ENCODE assay signal across 1 cellular context in the genomic region with DNA sequence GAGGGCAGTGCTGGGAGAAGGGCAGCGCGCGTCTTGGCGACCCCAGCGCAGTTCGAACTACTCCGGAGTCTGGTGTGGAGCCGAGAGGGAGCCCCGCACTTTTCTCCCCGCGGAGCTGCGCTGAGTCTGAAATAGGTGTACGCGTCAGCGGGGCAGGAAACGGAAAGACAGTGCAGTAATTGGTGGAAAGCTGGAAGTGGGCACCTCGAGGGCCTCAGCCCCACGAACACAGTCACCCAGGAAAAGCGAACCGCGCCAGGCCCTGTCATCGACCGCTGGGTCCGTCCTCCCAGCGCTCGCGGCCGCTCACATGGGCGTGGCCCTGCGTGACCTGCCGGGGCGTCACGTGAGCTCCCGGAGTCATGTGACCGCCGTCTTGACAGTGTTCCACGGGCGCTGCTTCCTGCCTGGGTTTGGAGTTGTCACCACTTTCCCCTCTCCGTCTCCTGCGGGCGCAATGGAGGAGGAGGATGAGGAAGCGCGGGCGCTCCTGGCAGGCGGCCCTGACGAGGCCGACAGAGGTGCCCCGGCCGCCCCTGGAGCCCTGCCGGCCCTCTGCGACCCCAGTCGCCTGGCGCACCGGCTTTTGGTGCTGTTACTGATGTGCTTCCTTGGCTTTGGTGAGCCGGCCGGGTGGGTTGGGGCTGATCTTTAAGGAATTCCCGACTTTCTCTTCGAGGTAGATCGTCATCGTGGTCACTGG.
A peak's percentile ranks its signal among the peaks of the same experiment; 100 is the strongest.
TF ChIP-seq lines count a peak whose summit lies in the region.

A gene with protein sequence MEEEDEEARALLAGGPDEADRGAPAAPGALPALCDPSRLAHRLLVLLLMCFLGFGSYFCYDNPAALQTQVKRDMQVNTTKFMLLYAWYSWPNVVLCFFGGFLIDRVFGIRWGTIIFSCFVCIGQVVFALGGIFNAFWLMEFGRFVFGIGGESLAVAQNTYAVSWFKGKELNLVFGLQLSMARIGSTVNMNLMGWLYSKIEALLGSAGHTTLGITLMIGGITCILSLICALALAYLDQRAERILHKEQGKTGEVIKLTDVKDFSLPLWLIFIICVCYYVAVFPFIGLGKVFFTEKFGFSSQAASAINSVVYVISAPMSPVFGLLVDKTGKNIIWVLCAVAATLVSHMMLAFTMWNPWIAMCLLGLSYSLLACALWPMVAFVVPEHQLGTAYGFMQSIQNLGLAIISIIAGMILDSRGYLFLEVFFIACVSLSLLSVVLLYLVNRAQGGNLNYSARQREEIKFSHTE (plus strand): TSS at position 359 of the 703 bp plus-strand sequence. CDS start 99 bp downstream, at position 458.

TF ChIP-seq in K562, 482 proteins besides CTCF, POLR2A, EP300 and RAD21 (continued from another document and continues in another):
- TF ChIP-seq, protein P1, sequence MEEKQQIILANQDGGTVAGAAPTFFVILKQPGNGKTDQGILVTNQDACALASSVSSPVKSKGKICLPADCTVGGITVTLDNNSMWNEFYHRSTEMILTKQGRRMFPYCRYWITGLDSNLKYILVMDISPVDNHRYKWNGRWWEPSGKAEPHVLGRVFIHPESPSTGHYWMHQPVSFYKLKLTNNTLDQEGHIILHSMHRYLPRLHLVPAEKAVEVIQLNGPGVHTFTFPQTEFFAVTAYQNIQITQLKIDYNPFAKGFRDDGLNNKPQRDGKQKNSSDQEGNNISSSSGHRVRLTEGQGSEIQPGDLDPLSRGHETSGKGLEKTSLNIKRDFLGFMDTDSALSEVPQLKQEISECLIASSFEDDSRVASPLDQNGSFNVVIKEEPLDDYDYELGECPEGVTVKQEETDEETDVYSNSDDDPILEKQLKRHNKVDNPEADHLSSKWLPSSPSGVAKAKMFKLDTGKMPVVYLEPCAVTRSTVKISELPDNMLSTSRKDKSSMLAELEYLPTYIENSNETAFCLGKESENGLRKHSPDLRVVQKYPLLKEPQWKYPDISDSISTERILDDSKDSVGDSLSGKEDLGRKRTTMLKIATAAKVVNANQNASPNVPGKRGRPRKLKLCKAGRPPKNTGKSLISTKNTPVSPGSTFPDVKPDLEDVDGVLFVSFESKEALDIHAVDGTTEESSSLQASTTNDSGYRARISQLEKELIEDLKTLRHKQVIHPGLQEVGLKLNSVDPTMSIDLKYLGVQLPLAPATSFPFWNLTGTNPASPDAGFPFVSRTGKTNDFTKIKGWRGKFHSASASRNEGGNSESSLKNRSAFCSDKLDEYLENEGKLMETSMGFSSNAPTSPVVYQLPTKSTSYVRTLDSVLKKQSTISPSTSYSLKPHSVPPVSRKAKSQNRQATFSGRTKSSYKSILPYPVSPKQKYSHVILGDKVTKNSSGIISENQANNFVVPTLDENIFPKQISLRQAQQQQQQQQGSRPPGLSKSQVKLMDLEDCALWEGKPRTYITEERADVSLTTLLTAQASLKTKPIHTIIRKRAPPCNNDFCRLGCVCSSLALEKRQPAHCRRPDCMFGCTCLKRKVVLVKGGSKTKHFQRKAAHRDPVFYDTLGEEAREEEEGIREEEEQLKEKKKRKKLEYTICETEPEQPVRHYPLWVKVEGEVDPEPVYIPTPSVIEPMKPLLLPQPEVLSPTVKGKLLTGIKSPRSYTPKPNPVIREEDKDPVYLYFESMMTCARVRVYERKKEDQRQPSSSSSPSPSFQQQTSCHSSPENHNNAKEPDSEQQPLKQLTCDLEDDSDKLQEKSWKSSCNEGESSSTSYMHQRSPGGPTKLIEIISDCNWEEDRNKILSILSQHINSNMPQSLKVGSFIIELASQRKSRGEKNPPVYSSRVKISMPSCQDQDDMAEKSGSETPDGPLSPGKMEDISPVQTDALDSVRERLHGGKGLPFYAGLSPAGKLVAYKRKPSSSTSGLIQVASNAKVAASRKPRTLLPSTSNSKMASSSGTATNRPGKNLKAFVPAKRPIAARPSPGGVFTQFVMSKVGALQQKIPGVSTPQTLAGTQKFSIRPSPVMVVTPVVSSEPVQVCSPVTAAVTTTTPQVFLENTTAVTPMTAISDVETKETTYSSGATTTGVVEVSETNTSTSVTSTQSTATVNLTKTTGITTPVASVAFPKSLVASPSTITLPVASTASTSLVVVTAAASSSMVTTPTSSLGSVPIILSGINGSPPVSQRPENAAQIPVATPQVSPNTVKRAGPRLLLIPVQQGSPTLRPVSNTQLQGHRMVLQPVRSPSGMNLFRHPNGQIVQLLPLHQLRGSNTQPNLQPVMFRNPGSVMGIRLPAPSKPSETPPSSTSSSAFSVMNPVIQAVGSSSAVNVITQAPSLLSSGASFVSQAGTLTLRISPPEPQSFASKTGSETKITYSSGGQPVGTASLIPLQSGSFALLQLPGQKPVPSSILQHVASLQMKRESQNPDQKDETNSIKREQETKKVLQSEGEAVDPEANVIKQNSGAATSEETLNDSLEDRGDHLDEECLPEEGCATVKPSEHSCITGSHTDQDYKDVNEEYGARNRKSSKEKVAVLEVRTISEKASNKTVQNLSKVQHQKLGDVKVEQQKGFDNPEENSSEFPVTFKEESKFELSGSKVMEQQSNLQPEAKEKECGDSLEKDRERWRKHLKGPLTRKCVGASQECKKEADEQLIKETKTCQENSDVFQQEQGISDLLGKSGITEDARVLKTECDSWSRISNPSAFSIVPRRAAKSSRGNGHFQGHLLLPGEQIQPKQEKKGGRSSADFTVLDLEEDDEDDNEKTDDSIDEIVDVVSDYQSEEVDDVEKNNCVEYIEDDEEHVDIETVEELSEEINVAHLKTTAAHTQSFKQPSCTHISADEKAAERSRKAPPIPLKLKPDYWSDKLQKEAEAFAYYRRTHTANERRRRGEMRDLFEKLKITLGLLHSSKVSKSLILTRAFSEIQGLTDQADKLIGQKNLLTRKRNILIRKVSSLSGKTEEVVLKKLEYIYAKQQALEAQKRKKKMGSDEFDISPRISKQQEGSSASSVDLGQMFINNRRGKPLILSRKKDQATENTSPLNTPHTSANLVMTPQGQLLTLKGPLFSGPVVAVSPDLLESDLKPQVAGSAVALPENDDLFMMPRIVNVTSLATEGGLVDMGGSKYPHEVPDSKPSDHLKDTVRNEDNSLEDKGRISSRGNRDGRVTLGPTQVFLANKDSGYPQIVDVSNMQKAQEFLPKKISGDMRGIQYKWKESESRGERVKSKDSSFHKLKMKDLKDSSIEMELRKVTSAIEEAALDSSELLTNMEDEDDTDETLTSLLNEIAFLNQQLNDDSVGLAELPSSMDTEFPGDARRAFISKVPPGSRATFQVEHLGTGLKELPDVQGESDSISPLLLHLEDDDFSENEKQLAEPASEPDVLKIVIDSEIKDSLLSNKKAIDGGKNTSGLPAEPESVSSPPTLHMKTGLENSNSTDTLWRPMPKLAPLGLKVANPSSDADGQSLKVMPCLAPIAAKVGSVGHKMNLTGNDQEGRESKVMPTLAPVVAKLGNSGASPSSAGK (IDR thresholded peaks at IDR 0.05), result peak; percentile 92
- TF ChIP-seq FOXJ3 (CRISPR knock-in tag; IDR thresholded peaks at IDR 0.05) (no peak), CBX8 (IDR thresholded peaks at IDR 0.05; ENCODE audit: borderline replicate concordance, extremely low read depth, low read depth, low read length, poor library complexity, severe bottlenecking) (no peak), TAL1 (IDR thresholded peaks at IDR 0.05) (no peak), RBM22 (IDR thresholded peaks at IDR 0.05; ENCODE audit: low read depth, low read length, poor library complexity, severe bottlenecking) (no peak), SREBF2 (CRISPR knock-in tag; IDR thresholded peaks at IDR 0.05) (no peak), MECOM (CRISPR knock-in tag; IDR thresholded peaks at IDR 0.05) (0 out of 2 replicates have a peak, but pooled peaks have one; percentile 16), SNRNP70 (optimal IDR thresholded peaks at IDR 0.05; ENCODE audit: low read depth, low read length) (no peak), EGR1 (conservative IDR thresholded peaks at IDR 0.05) (no peak), ZKSCAN3 (CRISPR knock-in tag; IDR thresholded peaks at IDR 0.05) (no peak), BMI1 (IDR thresholded peaks at IDR 0.05; ENCODE audit: low read length) (no peak), HLTF (IDR thresholded peaks at IDR 0.05) (peak; percentile 27; the same call in 1 of the 2 replicates), ZNF707 (CRISPR knock-in tag; conservative IDR thresholded peaks at IDR 0.05) (no peak), NR2C2 (CRISPR knock-in tag; IDR thresholded peaks at IDR 0.05) (0 out of 2 replicates have a peak, but pooled peaks have one; percentile 80), NR2C2 (tag; IDR thresholded peaks at IDR 0.05) (peak; percentile 94), CEBPG (CRISPR knock-in tag; IDR thresholded peaks at IDR 0.05) (no peak), CEBPG (tag; conservative IDR thresholded peaks at IDR 0.05 in 1 of 2, IDR thresholded peaks at IDR 0.05 in 1 of 2) (no peak), POLR2H (tag; IDR thresholded peaks at IDR 0.05; ENCODE audit: low read depth) (0 out of 2 replicates have a peak, but pooled peaks have one; percentile 59), U2AF2 (optimal IDR thresholded peaks at IDR 0.05; ENCODE audit: low read depth, low read length) (no peak), ILF3 (IDR thresholded peaks at IDR 0.05; ENCODE audit: borderline replicate concordance) (no peak), HMG20B (CRISPR knock-in tag; IDR thresholded peaks at IDR 0.05) (no peak), ZNF77 (CRISPR knock-in tag; IDR thresholded peaks at IDR 0.05) (no peak), MCM5 (IDR thresholded peaks at IDR 0.05; ENCODE audit: low read depth) (no peak), PRMT5 (CRISPR knock-in tag; IDR thresholded peaks at IDR 0.05) (no peak)
- TF ChIP-seq, protein P2, sequence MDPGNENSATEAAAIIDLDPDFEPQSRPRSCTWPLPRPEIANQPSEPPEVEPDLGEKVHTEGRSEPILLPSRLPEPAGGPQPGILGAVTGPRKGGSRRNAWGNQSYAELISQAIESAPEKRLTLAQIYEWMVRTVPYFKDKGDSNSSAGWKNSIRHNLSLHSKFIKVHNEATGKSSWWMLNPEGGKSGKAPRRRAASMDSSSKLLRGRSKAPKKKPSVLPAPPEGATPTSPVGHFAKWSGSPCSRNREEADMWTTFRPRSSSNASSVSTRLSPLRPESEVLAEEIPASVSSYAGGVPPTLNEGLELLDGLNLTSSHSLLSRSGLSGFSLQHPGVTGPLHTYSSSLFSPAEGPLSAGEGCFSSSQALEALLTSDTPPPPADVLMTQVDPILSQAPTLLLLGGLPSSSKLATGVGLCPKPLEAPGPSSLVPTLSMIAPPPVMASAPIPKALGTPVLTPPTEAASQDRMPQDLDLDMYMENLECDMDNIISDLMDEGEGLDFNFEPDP (CRISPR knock-in tag; IDR thresholded peaks at IDR 0.05), result no peak
- TF ChIP-seq, protein P3, sequence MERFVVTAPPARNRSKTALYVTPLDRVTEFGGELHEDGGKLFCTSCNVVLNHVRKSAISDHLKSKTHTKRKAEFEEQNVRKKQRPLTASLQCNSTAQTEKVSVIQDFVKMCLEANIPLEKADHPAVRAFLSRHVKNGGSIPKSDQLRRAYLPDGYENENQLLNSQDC (CRISPR knock-in tag; IDR thresholded peaks at IDR 0.05), result no peak
- TF ChIP-seq, protein P4, sequence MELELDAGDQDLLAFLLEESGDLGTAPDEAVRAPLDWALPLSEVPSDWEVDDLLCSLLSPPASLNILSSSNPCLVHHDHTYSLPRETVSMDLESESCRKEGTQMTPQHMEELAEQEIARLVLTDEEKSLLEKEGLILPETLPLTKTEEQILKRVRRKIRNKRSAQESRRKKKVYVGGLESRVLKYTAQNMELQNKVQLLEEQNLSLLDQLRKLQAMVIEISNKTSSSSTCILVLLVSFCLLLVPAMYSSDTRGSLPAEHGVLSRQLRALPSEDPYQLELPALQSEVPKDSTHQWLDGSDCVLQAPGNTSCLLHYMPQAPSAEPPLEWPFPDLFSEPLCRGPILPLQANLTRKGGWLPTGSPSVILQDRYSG (tag; conservative IDR thresholded peaks at IDR 0.05; ENCODE audit: low read depth), result peak; percentile 43; the same call in 1 of the 2 replicates
- TF ChIP-seq, protein P5, sequence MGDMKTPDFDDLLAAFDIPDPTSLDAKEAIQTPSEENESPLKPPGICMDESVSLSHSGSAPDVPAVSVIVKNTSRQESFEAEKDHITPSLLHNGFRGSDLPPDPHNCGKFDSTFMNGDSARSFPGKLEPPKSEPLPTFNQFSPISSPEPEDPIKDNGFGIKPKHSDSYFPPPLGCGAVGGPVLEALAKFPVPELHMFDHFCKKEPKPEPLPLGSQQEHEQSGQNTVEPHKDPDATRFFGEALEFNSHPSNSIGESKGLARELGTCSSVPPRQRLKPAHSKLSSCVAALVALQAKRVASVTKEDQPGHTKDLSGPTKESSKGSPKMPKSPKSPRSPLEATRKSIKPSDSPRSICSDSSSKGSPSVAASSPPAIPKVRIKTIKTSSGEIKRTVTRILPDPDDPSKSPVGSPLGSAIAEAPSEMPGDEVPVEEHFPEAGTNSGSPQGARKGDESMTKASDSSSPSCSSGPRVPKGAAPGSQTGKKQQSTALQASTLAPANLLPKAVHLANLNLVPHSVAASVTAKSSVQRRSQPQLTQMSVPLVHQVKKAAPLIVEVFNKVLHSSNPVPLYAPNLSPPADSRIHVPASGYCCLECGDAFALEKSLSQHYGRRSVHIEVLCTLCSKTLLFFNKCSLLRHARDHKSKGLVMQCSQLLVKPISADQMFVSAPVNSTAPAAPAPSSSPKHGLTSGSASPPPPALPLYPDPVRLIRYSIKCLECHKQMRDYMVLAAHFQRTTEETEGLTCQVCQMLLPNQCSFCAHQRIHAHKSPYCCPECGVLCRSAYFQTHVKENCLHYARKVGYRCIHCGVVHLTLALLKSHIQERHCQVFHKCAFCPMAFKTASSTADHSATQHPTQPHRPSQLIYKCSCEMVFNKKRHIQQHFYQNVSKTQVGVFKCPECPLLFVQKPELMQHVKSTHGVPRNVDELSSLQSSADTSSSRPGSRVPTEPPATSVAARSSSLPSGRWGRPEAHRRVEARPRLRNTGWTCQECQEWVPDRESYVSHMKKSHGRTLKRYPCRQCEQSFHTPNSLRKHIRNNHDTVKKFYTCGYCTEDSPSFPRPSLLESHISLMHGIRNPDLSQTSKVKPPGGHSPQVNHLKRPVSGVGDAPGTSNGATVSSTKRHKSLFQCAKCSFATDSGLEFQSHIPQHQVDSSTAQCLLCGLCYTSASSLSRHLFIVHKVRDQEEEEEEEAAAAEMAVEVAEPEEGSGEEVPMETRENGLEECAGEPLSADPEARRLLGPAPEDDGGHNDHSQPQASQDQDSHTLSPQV (IDR thresholded peaks at IDR 0.05), result peak; percentile 74
- TF ChIP-seq, protein P6, sequence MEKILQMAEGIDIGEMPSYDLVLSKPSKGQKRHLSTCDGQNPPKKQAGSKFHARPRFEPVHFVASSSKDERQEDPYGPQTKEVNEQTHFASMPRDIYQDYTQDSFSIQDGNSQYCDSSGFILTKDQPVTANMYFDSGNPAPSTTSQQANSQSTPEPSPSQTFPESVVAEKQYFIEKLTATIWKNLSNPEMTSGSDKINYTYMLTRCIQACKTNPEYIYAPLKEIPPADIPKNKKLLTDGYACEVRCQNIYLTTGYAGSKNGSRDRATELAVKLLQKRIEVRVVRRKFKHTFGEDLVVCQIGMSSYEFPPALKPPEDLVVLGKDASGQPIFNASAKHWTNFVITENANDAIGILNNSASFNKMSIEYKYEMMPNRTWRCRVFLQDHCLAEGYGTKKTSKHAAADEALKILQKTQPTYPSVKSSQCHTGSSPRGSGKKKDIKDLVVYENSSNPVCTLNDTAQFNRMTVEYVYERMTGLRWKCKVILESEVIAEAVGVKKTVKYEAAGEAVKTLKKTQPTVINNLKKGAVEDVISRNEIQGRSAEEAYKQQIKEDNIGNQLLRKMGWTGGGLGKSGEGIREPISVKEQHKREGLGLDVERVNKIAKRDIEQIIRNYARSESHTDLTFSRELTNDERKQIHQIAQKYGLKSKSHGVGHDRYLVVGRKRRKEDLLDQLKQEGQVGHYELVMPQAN (IDR thresholded peaks at IDR 0.05; ENCODE audit: borderline replicate concordance), result peak; percentile 97
- TF ChIP-seq, protein P7, sequence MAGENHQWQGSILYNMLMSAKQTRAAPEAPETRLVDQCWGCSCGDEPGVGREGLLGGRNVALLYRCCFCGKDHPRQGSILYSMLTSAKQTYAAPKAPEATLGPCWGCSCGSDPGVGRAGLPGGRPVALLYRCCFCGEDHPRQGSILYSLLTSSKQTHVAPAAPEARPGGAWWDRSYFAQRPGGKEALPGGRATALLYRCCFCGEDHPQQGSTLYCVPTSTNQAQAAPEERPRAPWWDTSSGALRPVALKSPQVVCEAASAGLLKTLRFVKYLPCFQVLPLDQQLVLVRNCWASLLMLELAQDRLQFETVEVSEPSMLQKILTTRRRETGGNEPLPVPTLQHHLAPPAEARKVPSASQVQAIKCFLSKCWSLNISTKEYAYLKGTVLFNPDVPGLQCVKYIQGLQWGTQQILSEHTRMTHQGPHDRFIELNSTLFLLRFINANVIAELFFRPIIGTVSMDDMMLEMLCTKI (IDR thresholded peaks at IDR 0.05; ENCODE audit: partially characterized antibody), result no peak
